In the genomic region with DNA sequence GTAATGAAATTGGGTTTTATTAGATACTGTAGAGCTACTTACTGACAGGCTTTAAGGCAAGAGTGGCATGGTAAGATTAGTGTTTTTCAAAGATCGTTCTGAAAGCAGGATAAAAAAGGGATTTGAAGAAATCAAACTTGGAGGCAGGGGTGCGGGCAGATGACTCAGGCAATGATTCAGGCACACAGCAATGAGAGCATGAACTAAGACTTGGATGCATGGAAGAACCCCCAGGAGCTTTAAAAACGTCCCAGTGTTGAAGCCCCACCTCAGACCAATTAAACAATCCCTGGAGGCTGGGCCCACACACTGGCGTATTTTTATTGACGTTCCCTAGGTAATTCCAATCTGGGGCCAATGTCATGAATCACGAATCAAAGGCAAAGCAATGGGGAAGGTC, we compare ENCODE assay signal across 17 cellular contexts.
DNase-seq lines count a peak whose midpoint lies in the region; ATAC-seq and TF ChIP-seq lines count a peak whose summit lies in the region.
"Had no signal": no experiment of that assay in that cellular context is flagged by ENCODE, and none has a peak within 500 bp of the region (broad histone marks: within the 10 kb centered on the region; RNA-seq: fewer than 3 reads in every experiment).

No MANE protein-coding gene starts in this region.

- no peaks in the 10 kb centered on the region for H3K36me3 ChIP-seq in RWPE2 (ENCODE audit: low read depth)
- H3K36me3 ChIP-seq in fibroblast of lung (ENCODE audit: control insufficient read depth, insufficient read depth, low read length), result no peaks in the 10 kb centered on the region
- no peaks in the 10 kb centered on the region for H3K36me3 ChIP-seq in smooth muscle cell (ENCODE audit: low read depth)
- no peaks in the 10 kb centered on the region for H3K36me3 ChIP-seq in neural progenitor cell
- H3K36me3 ChIP-seq: HAP-1, uterus had no signal

- no peak overlapping the region for H3K4me3 Mint-ChIP-seq in neural progenitor cell
- H3K4me3 Mint-ChIP-seq: CD8-positive, alpha-beta memory T cell; nephron; stimulated activated naive B cell treated with anti-CD40 and anti-IgM and Interleukin-4, amounts not matched to agents 10 μg/mL and 1 μg/mL and 100 μg/mL, for 72 hours had no signal

- H3K4me3 ChIP-seq in RWPE2 (ENCODE audit: severe bottlenecking) (no peak overlapping the region), fibroblast of lung (replicated peaks in 1 of 4; ENCODE audit: control extremely low read depth in 1 of 4, insufficient read depth in 1 of 4, low read depth in 3 of 4, low read length in 4 of 4) (no peak overlapping the region), smooth muscle cell (no peak overlapping the region), neural progenitor cell (no peak overlapping the region)
- H3K4me3 ChIP-seq: HAP-1, uterus had no signal

- H3K9me3 ChIP-seq in RWPE2 (ENCODE audit: severe bottlenecking) (no peaks in the 10 kb centered on the region), fibroblast of lung (ENCODE audit: control insufficient read depth, insufficient read depth, low read depth, low read length) (no peaks in the 10 kb centered on the region), smooth muscle cell (replicated peaks; ENCODE audit: low read depth) (no peaks in the 10 kb centered on the region), neural progenitor cell (ENCODE audit: low read depth) (no peaks in the 10 kb centered on the region)
- H3K9me3 ChIP-seq: HAP-1, uterus had no signal

- H3F3A ChIP-seq in smooth muscle cell (ENCODE audit: low read depth) (no peaks in the 10 kb centered on the region), neural progenitor cell (ENCODE audit: low read depth) (no peaks in the 10 kb centered on the region)

- H3K27ac ChIP-seq in RWPE2 (ENCODE audit: poor library complexity, severe bottlenecking), result no peak overlapping the region
- H3K27ac ChIP-seq in fibroblast of lung (ENCODE audit: insufficient read depth, low read length), result no peak overlapping the region
- peak overlapping the region; percentile 75 for H3K27ac ChIP-seq in smooth muscle cell (ENCODE audit: low read depth)
- H3K27ac ChIP-seq in neural progenitor cell, result no peak overlapping the region
- H3K27ac ChIP-seq: uterus, VCaP had no signal

- no peak overlapping the region for H3K27ac Mint-ChIP-seq in neural progenitor cell
- H3K27ac Mint-ChIP-seq: CD8-positive, alpha-beta memory T cell; nephron; stimulated activated naive B cell treated with anti-CD40 and anti-IgM and Interleukin-4, amounts not matched to agents 10 μg/mL and 1 μg/mL and 100 μg/mL, for 72 hours had no signal

- peaks cover 2% of the 10 kb centered on the region for H3K36me3 Mint-ChIP-seq in neural progenitor cell
- H3K36me3 Mint-ChIP-seq: CD8-positive, alpha-beta memory T cell; stimulated activated naive B cell treated with anti-CD40 and anti-IgM and Interleukin-4, amounts not matched to agents 10 μg/mL and 1 μg/mL and 100 μg/mL, for 72 hours had no signal

- DNase-seq in GM03348 (ENCODE audit: low spot score) (peak; percentile 44), RWPE2 (ENCODE audit: low spot score) (no peak), fibroblast of lung (ENCODE audit: low read depth in 2 of 2) (peak; percentile 42 to 85), smooth muscle cell (lab: John Stamatoyannopoulos, UW; ENCODE audit: unreplicated experiment) (no peak), GM20000 (ENCODE audit: low spot score) (no peak), neural progenitor cell (ENCODE audit: low spot score) (no peak)
- DNase-seq: CD8-positive, alpha-beta memory T cell; hypothalamus; NCI-H2107; NK-92 treated with Interleukin-12 subunit alpha and Interleukin-12 subunit beta, amount 100 ng/mL, for 24 hours; right cardiac atrium; stimulated activated naive B cell treated with anti-CD40 and anti-IgM and Interleukin-4, amounts not matched to agents 10 μg/mL and 1 μg/mL and 100 μg/mL, for 72 hours; uterus had no signal

- peaks cover 22% of the 10 kb centered on the region for H3K4me1 Mint-ChIP-seq in neural progenitor cell
- H3K4me1 Mint-ChIP-seq: CD8-positive, alpha-beta memory T cell; nephron; stimulated activated naive B cell treated with anti-CD40 and anti-IgM and Interleukin-4, amounts not matched to agents 10 μg/mL and 1 μg/mL and 100 μg/mL, for 72 hours had no signal

- peaks cover 14% of the 10 kb centered on the region for H3K4me1 ChIP-seq in RWPE2 (ENCODE audit: insufficient read depth, poor library complexity, severe bottlenecking)
- H3K4me1 ChIP-seq in fibroblast of lung (ENCODE audit: control insufficient read depth, extremely low read depth, insufficient read depth, low read length), result peaks cover 2% of the 10 kb centered on the region
- H3K4me1 ChIP-seq in smooth muscle cell (ENCODE audit: low read depth), result no peaks in the 10 kb centered on the region
- H3K4me1 ChIP-seq in neural progenitor cell, result no peaks in the 10 kb centered on the region
- H3K4me1 ChIP-seq: HAP-1, uterus had no signal

- H3K27me3 ChIP-seq in RWPE2 (ENCODE audit: insufficient read depth, poor library complexity, severe bottlenecking) (no peaks in the 10 kb centered on the region), fibroblast of lung (ENCODE audit: control insufficient read depth, insufficient read depth, low read length) (no peaks in the 10 kb centered on the region), smooth muscle cell (ENCODE audit: low read depth) (peaks cover 1% of the 10 kb centered on the region), neural progenitor cell (no peaks in the 10 kb centered on the region)
- H3K27me3 ChIP-seq: uterus had no signal

- H3K9me3 Mint-ChIP-seq in neural progenitor cell, result no peaks in the 10 kb centered on the region
- H3K9me3 Mint-ChIP-seq: CD8-positive, alpha-beta memory T cell; nephron; stimulated activated naive B cell treated with anti-CD40 and anti-IgM and Interleukin-4, amounts not matched to agents 10 μg/mL and 1 μg/mL and 100 μg/mL, for 72 hours had no signal

- WGBS in smooth muscle cell (ENCODE audit: low lambda C conversion rate), result 54% methylated on average over 6 of the region's 6 CpGs

- H4K20me1 ChIP-seq in fibroblast of lung (ENCODE audit: control insufficient read depth, extremely low read depth, insufficient read depth, low read length) (no peaks in the 10 kb centered on the region), smooth muscle cell (ENCODE audit: low read depth) (no peaks in the 10 kb centered on the region), neural progenitor cell (ENCODE audit: low read depth) (no peaks in the 10 kb centered on the region)

- H3K79me2 ChIP-seq in fibroblast of lung (ENCODE audit: control insufficient read depth, insufficient read depth, low read length) (no peaks in the 10 kb centered on the region), smooth muscle cell (ENCODE audit: low read depth) (no peaks in the 10 kb centered on the region), neural progenitor cell (ENCODE audit: low read depth) (no peaks in the 10 kb centered on the region)

- TF ChIP-seq CTCF in RWPE2 (IDR thresholded peaks at IDR 0.05; ENCODE audit: poor library complexity, severe bottlenecking) (no peak), fibroblast of lung (conservative IDR thresholded peaks at IDR 0.05 in 1 of 2, IDR thresholded peaks at IDR 0.05 in 1 of 2; ENCODE audit: low read depth in 1 of 2, low read length in 2 of 2) (no peak), smooth muscle cell (IDR thresholded peaks at IDR 0.05; ENCODE audit: borderline replicate concordance, insufficient read depth, poor library complexity, severe bottlenecking) (no peak), GM20000 (IDR thresholded peaks at IDR 0.05; ENCODE audit: extremely low read depth, missing control alignments) (no peak), neural progenitor cell (IDR thresholded peaks at IDR 0.05) (no peak)

- peaks cover 13% of the 10 kb centered on the region for H3K27me3 Mint-ChIP-seq in neural progenitor cell (ENCODE audit: insufficient read depth, low read depth)

- H3K9ac ChIP-seq in fibroblast of lung (ENCODE audit: insufficient read depth, low read length) (no peak overlapping the region), smooth muscle cell (ENCODE audit: low read depth) (peak overlapping the region; percentile 26), neural progenitor cell (no peak overlapping the region)

- ATAC-seq in RWPE2 (ENCODE audit: low read depth) (peak; percentile 64), HG03097 (IDR thresholded peaks at IDR 0.05; ENCODE audit: low FRiP score, unreplicated experiment) (no peak)
- ATAC-seq: right cardiac atrium; stimulated activated naive B cell treated with anti-CD40 and anti-IgM and Interleukin-4, amounts not matched to agents 10 μg/mL and 1 μg/mL and 100 μg/mL, for 72 hours had no signal

- H2AFZ ChIP-seq in fibroblast of lung (ENCODE audit: low read length) (no peak overlapping the region), smooth muscle cell (ENCODE audit: low read depth) (no peak overlapping the region), neural progenitor cell (replicated peaks) (no peak overlapping the region)

- H3K4me2 ChIP-seq in fibroblast of lung (ENCODE audit: extremely low read depth, insufficient read depth, low read length) (no peak overlapping the region), smooth muscle cell (peak overlapping the region; percentile 30), neural progenitor cell (no peak overlapping the region)

Comparison
In these comparisons a context has a peak if more than half of its experiments do, and no peak if none do; other contexts are left out.
1. DNase-seq: peak in GM03348 (single experiment) and fibroblast of lung (2 of 2); none in RWPE2 (single experiment), smooth muscle cell (single experiment), GM20000 (single experiment) and neural progenitor cell (single experiment).